In genomic region chr16:65634833-65635232, GRCh38 we compare ENCODE assay signal across 31 cellular contexts.
"Had no signal": no experiment of that assay in that cellular context is flagged by ENCODE, and none has a peak within 500 bp of the region (broad histone marks: within the 10 kb centered on the region; RNA-seq: fewer than 3 reads in every experiment).

No MANE protein-coding gene starts in this region.

- H3K36me3 Mint-ChIP-seq: activated naive CD4-positive, alpha-beta T cell treated with anti-CD3 and anti-CD28 coated beads, Interleukin-2, amount 10 ng/mL, durations not matched to agents 7 days and 5 days; activated naive CD8-positive, alpha-beta T cell; brain had no signal

- ATAC-seq: activated CD4-positive, alpha-beta T cell treated with anti-CD3 and anti-CD28 coated beads for 36 hours; activated CD4-positive, CD25-positive, alpha-beta regulatory T cell treated with anti-CD3 and anti-CD28 coated beads, Interleukin-2, amount 50 U/mL, for 24 hours; activated CD8-positive, alpha-beta T cell treated with anti-CD3 and anti-CD28 coated beads, Interleukin-2, amount 10 ng/mL, durations not matched to agents 7 days and 5 days; activated naive CD8-positive, alpha-beta T cell treated with anti-CD3 and anti-CD28 coated beads, Interleukin-2, amount 50 U/mL, for 24 hours had no signal

- H3K4me1 Mint-ChIP-seq: activated CD4-positive, alpha-beta T cell treated with anti-CD3 and anti-CD28 coated beads for 36 hours; activated CD4-positive, alpha-beta T cell treated with anti-CD3 and anti-CD28 coated beads, Interleukin-2, amount 10 ng/mL, durations not matched to agents 7 days and 5 days; activated naive CD4-positive, alpha-beta T cell treated with anti-CD3 and anti-CD28 coated beads, Interleukin-2, amount 10 ng/mL, durations not matched to agents 7 days and 5 days; activated naive CD8-positive, alpha-beta T cell treated with anti-CD3 and anti-CD28 coated beads, Interleukin-2, amount 50 U/mL, for 24 hours; brain had no signal

- H3K9me3 ChIP-seq: MG63 had no signal

- H3K9me3 Mint-ChIP-seq: activated CD4-positive, alpha-beta T cell treated with anti-CD3 and anti-CD28 coated beads, Interleukin-2, amount 10 ng/mL, durations not matched to agents 7 days and 5 days; activated naive CD8-positive, alpha-beta T cell treated with anti-CD3 and anti-CD28 coated beads, Interleukin-2, amount 50 U/mL, for 24 hours had no signal

- H3K4me2 ChIP-seq: PC-9 had no signal

- H3K27me3 ChIP-seq: MG63 had no signal

- H3K27me3 Mint-ChIP-seq: activated CD4-positive, alpha-beta T cell treated with anti-CD3 and anti-CD28 coated beads, Interleukin-2, amount 10 ng/mL, durations not matched to agents 7 days and 5 days; activated naive CD4-positive, alpha-beta T cell treated with anti-CD3 and anti-CD28 coated beads, Interleukin-2, amount 10 ng/mL, durations not matched to agents 7 days and 5 days; activated T-cell treated with anti-CD3 and anti-CD28 coated beads, Interleukin-2, amount 50 U/mL, for 24 hours had no signal

- DNase-seq: activated CD4-positive, alpha-beta T cell treated with anti-CD3 and anti-CD28 coated beads for 36 hours; activated CD4-positive, alpha-beta T cell treated with anti-CD3 and anti-CD28 coated beads, Interleukin-2, amount 10 ng/mL, durations not matched to agents 7 days and 5 days; activated CD4-positive, alpha-beta T cell treated with anti-CD3 and anti-CD28 coated beads, Interleukin-2, amount 50 U/mL, for 48 hours; activated CD8-positive, alpha-beta T cell treated with anti-CD3 and anti-CD28 coated beads, Interleukin-2, amount 10 ng/mL, durations not matched to agents 7 days and 5 days; activated effector memory CD4-positive, alpha-beta T cell treated with Interleukin-2 at 50 U/mL for 16 hours; activated naive CD4-positive, alpha-beta T cell treated with anti-CD3 and anti-CD28 coated beads, Interleukin-2, amount 10 ng/mL, durations not matched to agents 7 days and 5 days; activated naive CD8-positive, alpha-beta T cell treated with anti-CD3 and anti-CD28 coated beads, Interleukin-2, amount 50 U/mL, for 24 hours; activated T-cell treated with anti-CD3 and anti-CD28 coated beads, Interleukin-2, amount 50 U/mL, for 24 hours; anterior cingulate cortex; caudate nucleus; cerebellar nuclear complex; Kasumi-1; KG1; MG63; NCI-H1048; NCI-H1105 treated with DMSO at 0.1 percent for 48 hours; NCI-H1436; NCI-H1694; NCI-H2029; NCI-H510A; NCI-H526; NCI-H748 treated with DMSO at 0.1 percent for 48 hours; PC-9; Right ventricle myocardium superior; SW 1271; T-helper 1 cell; T-helper 2 cell; T-helper 9 cell had no signal

- H3K4me3 ChIP-seq: MG63, PC-9 had no signal

- H3K27ac ChIP-seq: PC-9 had no signal

- H2AFZ ChIP-seq: PC-9 had no signal

- H3K27ac Mint-ChIP-seq: activated CD4-positive, alpha-beta T cell treated with anti-CD3 and anti-CD28 coated beads for 36 hours; activated CD4-positive, alpha-beta T cell treated with anti-CD3 and anti-CD28 coated beads, Interleukin-2, amount 10 ng/mL, durations not matched to agents 7 days and 5 days; activated CD8-positive, alpha-beta T cell treated with anti-CD3 and anti-CD28 coated beads, Interleukin-2, amount 10 ng/mL, durations not matched to agents 7 days and 5 days; activated naive CD4-positive, alpha-beta T cell treated with anti-CD3 and anti-CD28 coated beads, Interleukin-2, amount 10 ng/mL, durations not matched to agents 7 days and 5 days; activated naive CD8-positive, alpha-beta T cell; activated naive CD8-positive, alpha-beta T cell treated with anti-CD3 and anti-CD28 coated beads, Interleukin-2, amount 50 U/mL, for 24 hours; activated T-cell treated with anti-CD3 and anti-CD28 coated beads, Interleukin-2, amount 50 U/mL, for 24 hours had no signal

- H3K36me3 ChIP-seq: MG63 had no signal

- H3K4me3 Mint-ChIP-seq: activated CD4-positive, alpha-beta T cell treated with anti-CD3 and anti-CD28 coated beads for 36 hours; activated CD4-positive, alpha-beta T cell treated with anti-CD3 and anti-CD28 coated beads, Interleukin-2, amount 10 ng/mL, durations not matched to agents 7 days and 5 days; activated CD8-positive, alpha-beta T cell treated with anti-CD3 and anti-CD28 coated beads, Interleukin-2, amount 10 ng/mL, durations not matched to agents 7 days and 5 days; activated naive CD4-positive, alpha-beta T cell treated with anti-CD3 and anti-CD28 coated beads, Interleukin-2, amount 10 ng/mL, durations not matched to agents 7 days and 5 days; activated naive CD8-positive, alpha-beta T cell; activated naive CD8-positive, alpha-beta T cell treated with anti-CD3 and anti-CD28 coated beads, Interleukin-2, amount 50 U/mL, for 24 hours; activated T-cell treated with anti-CD3 and anti-CD28 coated beads, Interleukin-2, amount 50 U/mL, for 24 hours; brain had no signal
